Comparison of ENCODE assay signal across 15 cellular contexts in genomic region chr14:41873379-41874034, GRCh38.
DNase-seq lines count a peak whose midpoint lies in the region; ATAC-seq and TF ChIP-seq lines count a peak whose summit lies in the region.
"Had no signal": no experiment of that assay in that cellular context is flagged by ENCODE, and none has a peak within 500 bp of the region (broad histone marks: within the 10 kb centered on the region; RNA-seq: fewer than 3 reads in every experiment).

No MANE protein-coding gene starts in this region.

- intact Hi-C loops in left lung (cut with DNase I): no loop called here

- H3K36me3 ChIP-seq in left lung: no peaks in the 10 kb centered on the region
- no peaks in the 10 kb centered on the region for H3K36me3 ChIP-seq in WERI-Rb-1
- H3K36me3 ChIP-seq: thoracic aorta had no signal

- DNase-seq in NCI-H748 (lab: John Stamatoyannopoulos, UW; ENCODE audit: unreplicated experiment): peak; percentile 9
- no peak for DNase-seq in NCI-H748 treated with DMSO at 0.1 percent for 48 hours (lab: John Stamatoyannopoulos, UW)
- peak; percentile 82 for DNase-seq in choroid plexus epithelial cell (ENCODE audit: low read depth)
- no peak for DNase-seq in left lung
- DNase-seq in caudate nucleus (lab: John Stamatoyannopoulos, UW): no peak
- DNase-seq in WERI-Rb-1: no peak
- DNase-seq: activated CD8-positive, alpha-beta memory T cell treated with anti-CD3 and anti-CD28 coated beads, Interleukin-2, amount 50 U/mL, for 4 hours; activated naive CD4-positive, alpha-beta T cell treated with anti-CD3 and anti-CD28 coated beads for 36 hours; NCI-H187; NCI-H774; stimulated activated CD4-positive, alpha-beta T cell treated with anti-CD3 and anti-CD28 coated beads, Interleukin-1b, Interleukin-23, amount 100 ng/mL, for 48 hours had no signal

- H3K27me3 ChIP-seq in left lung (no peaks in the 10 kb centered on the region), WERI-Rb-1 (ENCODE audit: insufficient read depth, low read depth, severe bottlenecking) (peaks cover 21% of the 10 kb centered on the region)

- H3K9me3 ChIP-seq in left lung (peaks cover 0 to 5% of the 10 kb centered on the region in 2 donors), WERI-Rb-1 (ENCODE audit: severe bottlenecking) (no peaks in the 10 kb centered on the region)
- H3K9me3 ChIP-seq: A549, thoracic aorta had no signal

- no peak overlapping the region for H3K27ac ChIP-seq in left lung
- no peak overlapping the region for H3K27ac ChIP-seq in caudate nucleus (ENCODE audit: low read depth, low read length)
- H3K27ac ChIP-seq in WERI-Rb-1: no peak overlapping the region
- H3K27ac ChIP-seq: A549, thoracic aorta had no signal

- no peak for TF ChIP-seq CTCF in choroid plexus epithelial cell (conservative IDR thresholded peaks at IDR 0.05; ENCODE audit: low read depth, low read length)
- no peak for TF ChIP-seq CTCF in left lung (IDR thresholded peaks at IDR 0.05)
- no peak for TF ChIP-seq CTCF in WERI-Rb-1 (IDR thresholded peaks at IDR 0.05; ENCODE audit: low read depth, low read length)

- no peak overlapping the region for H3K4me3 ChIP-seq in choroid plexus epithelial cell (ENCODE audit: low read depth, low read length)
- H3K4me3 ChIP-seq in left lung: no peak overlapping the region
- no peak overlapping the region for H3K4me3 ChIP-seq in WERI-Rb-1 (ENCODE audit: low read depth, low read length)
- H3K4me3 ChIP-seq: A549, thoracic aorta had no signal

- peak; percentile 47 for ATAC-seq in left lung
- ATAC-seq in HG03159 (IDR thresholded peaks at IDR 0.05; ENCODE audit: unreplicated experiment): no peak
- ATAC-seq in HG02763 (IDR thresholded peaks at IDR 0.05; ENCODE audit: unreplicated experiment): no peak
- ATAC-seq: A549 had no signal

- no peaks in the 10 kb centered on the region for H3K4me1 ChIP-seq in left lung
- H3K4me1 ChIP-seq: A549 had no signal

Comparison
In these comparisons a context has a peak if more than half of its experiments do, and no peak if none do; other contexts are left out.
1. DNase-seq: peak in NCI-H748 (single experiment) and choroid plexus epithelial cell (single experiment); none in NCI-H748 treated with DMSO at 0.1 percent for 48 hours (single experiment), left lung (0 of 2), caudate nucleus (0 of 61) and WERI-Rb-1 (single experiment).